In the genomic region with DNA sequence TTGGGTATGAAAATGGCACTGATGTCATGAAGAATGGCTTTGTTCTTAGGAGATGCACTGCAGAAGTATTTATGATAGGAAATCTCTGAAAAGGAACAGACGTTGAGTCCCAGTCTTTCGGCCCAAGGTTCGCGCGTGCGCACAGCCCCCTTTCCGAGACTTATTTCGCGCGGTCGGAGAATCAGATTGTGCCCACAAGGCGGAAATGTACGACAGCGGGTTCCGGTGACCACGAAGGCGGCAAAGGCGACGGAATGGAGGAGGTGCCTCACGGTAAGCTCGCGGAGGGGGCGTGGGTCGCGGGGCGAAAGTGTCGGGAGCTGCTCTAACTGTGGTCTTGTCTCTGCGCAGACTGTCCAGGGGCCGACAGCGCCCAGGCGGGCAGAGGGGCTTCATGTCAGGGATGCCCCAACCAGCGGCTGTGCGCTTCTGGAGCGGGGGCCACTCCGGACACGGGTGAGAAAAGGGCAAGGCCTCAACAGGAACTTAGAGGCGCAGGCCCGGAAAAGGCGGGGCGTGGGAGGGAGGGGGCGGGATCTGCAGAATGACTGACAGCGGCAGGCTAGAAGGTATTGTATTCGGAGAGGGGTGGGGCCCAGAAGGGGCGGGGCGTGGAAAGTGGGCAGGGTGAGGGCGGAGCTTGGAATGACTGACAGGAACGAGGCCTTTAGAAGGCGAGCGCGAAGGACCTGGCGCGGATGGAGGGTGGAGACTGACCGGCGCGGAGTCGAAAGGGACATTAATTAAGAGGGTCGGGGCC, we compare ENCODE assay signal across 8 cellular contexts. TPM values are rescaled to one million over a fixed set of nuclear protein-coding genes. Genes with fewer than 3 reads are reported as not detected.
DNase-seq lines count a peak whose midpoint lies in the region; ATAC-seq and TF ChIP-seq lines count a peak whose summit lies in the region.

TSS of gene NUBP1 (plus strand) at position 233 of the 760 bp plus-strand sequence. CDS start at position 255, 22 bp downstream.

- peak within 1 kb of the TSS; percentile 35 to 95 (median 74) for H3K4me3 ChIP-seq in dorsolateral prefrontal cortex
- peak within 1 kb of the TSS; percentile 40 to 77 (median 76) for H3K4me3 ChIP-seq in right lobe of liver

- ATAC-seq in GM19395 (IDR thresholded peaks at IDR 0.05; ENCODE audit: unreplicated experiment) (peak; percentile 83), HG03565 (IDR thresholded peaks at IDR 0.05; ENCODE audit: unreplicated experiment) (peak; percentile 68), right lobe of liver (peak; percentile 95 to 98 (median 96))

- no peaks in the 10 kb centered on the region for H3K9me3 ChIP-seq in right lobe of liver

- peak within 1 kb of the TSS; percentile 88 for H3K27ac ChIP-seq in C4-2B
- peak within 1 kb of the TSS; percentile 79 to 99 (median 96) for H3K27ac ChIP-seq in dorsolateral prefrontal cortex
- H3K27ac ChIP-seq in right lobe of liver, result peak within 1 kb of the TSS; percentile 91 to 97 (median 96)

- no peak for TF ChIP-seq CTCF in C4-2B (conservative IDR thresholded peaks at IDR 0.05)
- TF ChIP-seq CTCF in dorsolateral prefrontal cortex (IDR thresholded peaks at IDR 0.05 in 54 of 56, conservative IDR thresholded peaks at IDR 0.05 in 2 of 56; ENCODE audit: low read depth in 1 of 56, partially characterized antibody in 56 of 56), result peak in 16 of 56 donors; percentile 3 to 50 (median 15)
- no peak for TF ChIP-seq CTCF in right lobe of liver (IDR thresholded peaks at IDR 0.05)

- POLR2A ChIA-PET in activated CD4-positive, alpha-beta memory T cell treated with anti-CD3 and anti-CD28 coated beads for 36 hours (lab: Charles Lee), result interaction anchor here (0.6 to 1.4 kb wide), 10 partner anchors 10 to 1337 kb away, joined by 3 to 9 read pairs (median 3); no protein-coding TSS in a partner anchor

- H3K4me3 Mint-ChIP-seq in activated CD4-positive, alpha-beta memory T cell treated with anti-CD3 and anti-CD28 coated beads for 36 hours, result peak within 1 kb of the TSS; percentile 94

- H3K36me3 Mint-ChIP-seq in activated CD4-positive, alpha-beta memory T cell treated with anti-CD3 and anti-CD28 coated beads for 36 hours, result peaks cover 17% of the 10 kb centered on the region

- DNase-seq in NCI-H82 (lab: John Stamatoyannopoulos, UW) (peak; percentile 98), dorsolateral prefrontal cortex (peak; percentile 98 to 100 (median 100)), right lobe of liver (peak; percentile 99 to 100 (median 100))
- DNase-seq in activated CD4-positive, alpha-beta memory T cell treated with anti-CD3 and anti-CD28 coated beads for 36 hours, result peak; percentile 100
- DNase-seq in stimulated activated CD4-positive, alpha-beta T cell treated with anti-CD3 and anti-CD28 coated beads, Interleukin-4, amount 100 ng/mL, for 4 hours, result peak; percentile 98 to 100

- intact Hi-C loops in activated CD4-positive, alpha-beta memory T cell treated with anti-CD3 and anti-CD28 coated beads for 36 hours (cut with micrococcal nuclease), result loop anchor here (2.0 to 10.0 kb wide), 3 partner anchors 127 to 359 kb away; partner anchors contain the start of genes ATF7IP2 and DEXI
- intact Hi-C loops in dorsolateral prefrontal cortex (cut with DNase I), result loop anchor here in 1 of 2 donors (5.0 kb wide), 1 partner anchor 174 kb away; no protein-coding TSS in a partner anchor
- intact Hi-C loops in right lobe of liver (cut with DNase I), result no loop called here

- peak; percentile 94 for TF ChIP-seq POLR2A in right lobe of liver (IDR thresholded peaks at IDR 0.05)

- CTCF ChIA-PET in activated CD4-positive, alpha-beta memory T cell treated with anti-CD3 and anti-CD28 coated beads for 36 hours (lab: Charles Lee), result interaction anchor here (0.6 to 2.2 kb wide), 10 partner anchors 9 to 518 kb away, joined by 3 to 17 read pairs (median 4); no protein-coding TSS in a partner anchor

- peak within 1 kb of the TSS; percentile 99 for H3K27ac Mint-ChIP-seq in activated CD4-positive, alpha-beta memory T cell treated with anti-CD3 and anti-CD28 coated beads for 36 hours

- H3K36me3 ChIP-seq in right lobe of liver, result peaks cover 0 to 17% (median 6%) of the 10 kb centered on the region in 4 donors

- no peaks in the 10 kb centered on the region for H3K27me3 Mint-ChIP-seq in activated CD4-positive, alpha-beta memory T cell treated with anti-CD3 and anti-CD28 coated beads for 36 hours

- peaks cover 0 to 16% (median 2%) of the 10 kb centered on the region in 4 donors for H3K4me1 ChIP-seq in right lobe of liver

- no peaks in the 10 kb centered on the region for H3K9me3 Mint-ChIP-seq in activated CD4-positive, alpha-beta memory T cell treated with anti-CD3 and anti-CD28 coated beads for 36 hours

- H3K27me3 ChIP-seq in dorsolateral prefrontal cortex (no peaks in the 10 kb centered on the region), right lobe of liver (no peaks in the 10 kb centered on the region)

- peaks cover 37% of the 10 kb centered on the region for H3K4me1 Mint-ChIP-seq in activated CD4-positive, alpha-beta memory T cell treated with anti-CD3 and anti-CD28 coated beads for 36 hours (ENCODE audit: low read depth)

- WGBS in right lobe of liver (ENCODE audit: insufficient coverage, low coverage, low lambda C conversion rate, missing lambda C conversion rate), result under 1% methylated on average over 37 of the region's 57 CpGs

RNA-seq across cellular contexts. Expression of gene NUBP1, which starts in this region (rescaled TPM):
- 10 to 100 TPM; 26.5 to 31.5 TPM for total RNA-seq in activated CD4-positive, alpha-beta memory T cell treated with anti-CD3 and anti-CD28 coated beads for 36 hours
- total RNA-seq in dorsolateral prefrontal cortex (10 to 100 TPM in 113 of 120 experiments, 1 to 10 TPM in 7; 8.5 to 25.0 (median 14.3) TPM), right lobe of liver (10 to 100 TPM; 14.0 to 27.4 (median 20.9) TPM)

Comparison
In these comparisons a context has a peak if more than half of its experiments do, and no peak if none do; other contexts are left out.
1. Peak in every context shown above with its lines: DNase-seq, ATAC-seq, H3K4me3 ChIP-seq and H3K27ac ChIP-seq.